Comparison of ENCODE assay signal across 9 cellular contexts in the genomic region with DNA sequence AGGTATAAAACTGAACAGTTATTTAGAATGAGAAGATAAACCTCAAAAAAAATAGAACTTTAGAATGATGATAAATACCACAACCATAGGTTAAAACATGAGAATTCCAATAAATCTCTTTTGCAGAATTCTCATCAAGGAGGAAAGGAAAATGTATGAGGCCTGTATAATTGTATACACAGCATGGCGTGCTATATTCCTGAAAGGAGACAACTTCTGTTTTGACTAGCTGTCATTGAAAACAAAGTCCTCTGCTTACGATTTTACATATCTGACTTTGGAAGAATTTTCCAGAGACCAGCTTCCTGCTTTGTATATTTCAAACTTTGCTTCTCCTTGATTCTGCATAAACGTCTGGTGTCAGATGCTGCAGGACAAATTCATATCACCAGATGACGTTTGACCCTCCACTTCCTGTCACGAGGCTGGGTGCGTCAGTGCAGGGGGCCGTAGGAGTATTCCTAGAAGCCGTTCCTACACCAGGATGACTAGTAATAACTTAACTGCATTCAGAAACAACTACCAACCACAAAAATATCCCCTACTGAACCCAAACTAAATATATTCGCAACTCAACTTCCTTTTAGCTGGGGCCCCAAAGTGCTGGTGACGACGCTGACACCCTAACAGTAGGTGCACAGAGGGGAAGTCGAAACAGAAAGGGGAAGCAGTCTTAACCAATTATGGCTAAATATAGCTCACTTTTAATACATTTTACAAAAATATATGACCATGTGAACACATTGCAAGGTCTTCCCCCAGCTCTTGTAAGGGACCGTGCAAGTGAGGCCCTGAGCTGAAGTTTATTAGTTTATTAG.
DNase-seq lines count a peak whose midpoint lies in the region; ATAC-seq and TF ChIP-seq lines count a peak whose summit lies in the region.
"Had no signal": no experiment of that assay in that cellular context is flagged by ENCODE, and none has a peak within 500 bp of the region (broad histone marks: within the 10 kb centered on the region; RNA-seq: fewer than 3 reads in every experiment).

No MANE protein-coding gene starts in this region.

- H3K4me1 Mint-ChIP-seq in CD14-positive monocyte: peaks cover 52% of the 10 kb centered on the region

- peak overlapping the region; percentile 95 to 98 (median 97) for H3K27ac Mint-ChIP-seq in CD14-positive monocyte
- H3K27ac Mint-ChIP-seq: brain had no signal

- TF ChIP-seq CTCF in CD14-positive monocyte (IDR thresholded peaks at IDR 0.05) (no peak), prostate gland (IDR thresholded peaks at IDR 0.05) (no peak)

- peaks cover 0 to 2% (median 0%) of the 10 kb centered on the region in 7 donors for H3K9me3 Mint-ChIP-seq in CD14-positive monocyte
- H3K9me3 Mint-ChIP-seq: brain had no signal

- intact Hi-C loops in CD14-positive monocyte (cut with micrococcal nuclease): loop anchor here (5.0 to 10.0 kb wide), 4 partner anchors 47 to 1617 kb away; a partner anchor contains a TSS
- intact Hi-C loops in prostate gland (cut with DNase I): no loop called here

- peak overlapping the region; percentile 50 to 83 for H3K4me3 Mint-ChIP-seq in CD14-positive monocyte
- H3K4me3 Mint-ChIP-seq: brain had no signal

- peaks cover 0 to 8% (median 4%) of the 10 kb centered on the region in 3 donors for H3K27me3 Mint-ChIP-seq in CD14-positive monocyte (ENCODE audit: low read depth in 3 of 3)
- H3K27me3 Mint-ChIP-seq: brain had no signal

- no peak overlapping the region for H3K4me3 ChIP-seq in prostate gland

- peaks cover 0 to 3% of the 10 kb centered on the region in 2 donors for H3K36me3 Mint-ChIP-seq in CD14-positive monocyte
- H3K36me3 Mint-ChIP-seq: brain had no signal

- DNase-seq in CD14-positive monocyte (ENCODE audit: low spot score): peak; percentile 98
- DNase-seq in KBM-7: peak; percentile 99
- peak; percentile 86 for DNase-seq in activated CD8-positive, alpha-beta memory T cell treated with anti-CD3 and anti-CD28 coated beads for 24 hours
- DNase-seq in hepatic stellate cell (ENCODE audit: low spot score): peak; percentile 59
- DNase-seq in stimulated activated CD8-positive, alpha-beta memory T cell treated with anti-CD3 and anti-CD28 coated beads, Interleukin-4, amount 100 ng/mL, for 1 hour (ENCODE audit: low read depth in 2 of 2, low spot score in 1 of 2): peak; percentile 37 to 47
- no peak for DNase-seq in prostate gland (ENCODE audit: low spot score)
- no peak for DNase-seq in NCI-H2227 (lab: John Stamatoyannopoulos, UW; ENCODE audit: unreplicated experiment)

- H3K9me3 ChIP-seq in prostate gland: no peaks in the 10 kb centered on the region

- H3K36me3 ChIP-seq in prostate gland: no peaks in the 10 kb centered on the region

- no peak overlapping the region for H3K27ac ChIP-seq in prostate gland

- H3K4me1 ChIP-seq in prostate gland (replicated peaks): no peaks in the 10 kb centered on the region

- in situ Hi-C loops in KBM-7 (cut with MboI; ENCODE audit: low pct_unique_long_range_greater_than_20kb, low sequenced_read_pairs): no loop called here

- no peak for TF ChIP-seq POLR2A in prostate gland (IDR thresholded peaks at IDR 0.05)

- peak; percentile 93 for ATAC-seq in GM21381 (IDR thresholded peaks at IDR 0.05; ENCODE audit: unreplicated experiment)

- no peaks in the 10 kb centered on the region for H3K27me3 ChIP-seq in prostate gland (replicated peaks; ENCODE audit: insufficient read depth)

- 89% methylated on average over 13 of the region's 13 CpGs for WGBS in prostate gland

Comparison
In these comparisons a context has a peak if more than half of its experiments do, and no peak if none do; other contexts are left out.
1. DNase-seq: peak in CD14-positive monocyte (single experiment), KBM-7 (single experiment), activated CD8-positive, alpha-beta memory T cell treated with anti-CD3 and anti-CD28 coated beads for 24 hours (single experiment), hepatic stellate cell (single experiment) and stimulated activated CD8-positive, alpha-beta memory T cell treated with anti-CD3 and anti-CD28 coated beads, Interleukin-4, amount 100 ng/mL, for 1 hour (2 of 2); none in prostate gland (single experiment) and NCI-H2227 (single experiment).